In the genomic region with DNA sequence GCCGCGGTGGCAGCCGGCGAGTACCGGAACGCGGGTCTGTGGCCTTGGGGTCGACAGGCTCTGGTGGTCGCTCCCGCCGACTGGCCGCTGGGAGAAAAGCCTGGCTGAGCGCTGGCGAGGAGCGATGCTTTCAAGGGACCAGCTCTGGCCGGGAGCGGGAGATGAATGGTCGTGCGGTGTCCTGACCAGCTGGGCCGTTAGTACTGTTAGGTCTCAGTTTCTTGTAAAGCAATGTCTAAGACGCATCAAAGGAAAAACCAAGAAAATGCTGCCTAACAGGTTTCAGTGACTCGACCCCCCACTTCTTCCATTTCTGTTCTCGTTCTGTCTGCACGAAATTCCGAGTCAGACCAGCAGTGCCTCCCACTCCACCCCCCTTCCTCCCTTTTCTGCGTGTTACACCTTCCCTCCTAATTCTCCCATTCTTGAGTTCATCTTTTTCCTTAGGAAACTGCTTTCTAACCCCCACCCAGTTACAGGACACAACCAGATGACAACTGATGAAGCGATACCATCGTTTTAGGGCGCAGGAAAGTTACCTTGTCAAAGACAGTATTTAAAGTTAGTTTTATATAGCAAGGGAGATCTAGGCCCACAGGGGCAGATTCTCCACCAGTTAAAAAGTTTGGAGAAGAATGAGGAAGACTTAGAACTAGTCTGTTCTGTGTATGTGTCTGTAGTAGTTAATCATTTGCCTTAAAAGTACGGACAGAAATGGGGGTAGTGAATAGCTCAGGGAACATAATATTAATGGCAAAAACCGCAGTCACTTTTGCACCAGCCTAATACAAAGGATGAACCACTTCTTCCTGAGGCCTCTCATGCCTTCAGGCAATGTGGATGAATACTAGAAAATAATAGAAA, we compare ENCODE assay signal across 8 cellular contexts. TPM values are rescaled to one million over a fixed set of nuclear protein-coding genes. Genes with fewer than 3 reads are reported as not detected.
DNase-seq lines count a peak whose midpoint lies in the region; ATAC-seq, FAIRE-seq and TF ChIP-seq lines count a peak whose summit lies in the region.

No MANE protein-coding gene starts in this region.

- H3K9me3 Mint-ChIP-seq in activated CD8-positive, alpha-beta T cell treated with anti-CD3 and anti-CD28 coated beads, Interleukin-2, amount 10 ng/mL, durations not matched to agents 7 days and 5 days (ENCODE audit: insufficient read depth), result no peaks in the 10 kb centered on the region

- H3K9me3 ChIP-seq in pancreas, result no peaks in the 10 kb centered on the region

- peak; percentile 21 for DNase-seq in activated CD8-positive, alpha-beta T cell treated with anti-CD3 and anti-CD28 coated beads, Interleukin-2, amount 10 ng/mL, durations not matched to agents 7 days and 5 days
- DNase-seq in Right ventricle myocardium superior (no peak), pancreas (peak in 1 of 6 donors; percentile 9), SW 1271 (lab: John Stamatoyannopoulos, UW) (no peak), pons (ENCODE audit: low spot score) (no peak)

- TF ChIP-seq CTCF in 22Rv1 (IDR thresholded peaks at IDR 0.05) (no peak), pancreas (IDR thresholded peaks at IDR 0.05) (no peak)

- intact Hi-C loops in Right ventricle myocardium superior (cut with DNase I) (no loop called here), pancreas (cut with DNase I) (no loop called here)

- POLR2A ChIA-PET in activated CD8-positive, alpha-beta T cell treated with anti-CD3 and anti-CD28 coated beads, Interleukin-2, amount 10 ng/mL, durations not matched to agents 7 days and 5 days (lab: Charles Lee), result interaction anchor here (0.5 to 1.4 kb wide), 9 partner anchors 9 to 214 kb away, joined by 3 to 4 read pairs (median 3); no protein-coding TSS in a partner anchor

- H3K4me3 Mint-ChIP-seq in activated CD8-positive, alpha-beta T cell treated with anti-CD3 and anti-CD28 coated beads, Interleukin-2, amount 10 ng/mL, durations not matched to agents 7 days and 5 days, result peak overlapping the region; percentile 87

- peak overlapping the region; percentile 96 for H3K27ac Mint-ChIP-seq in activated CD8-positive, alpha-beta T cell treated with anti-CD3 and anti-CD28 coated beads, Interleukin-2, amount 10 ng/mL, durations not matched to agents 7 days and 5 days

- ATAC-seq in GM18867 (IDR thresholded peaks at IDR 0.05; ENCODE audit: unreplicated experiment) (peak; percentile 15), HG03354 (IDR thresholded peaks at IDR 0.05; ENCODE audit: poor library complexity, severe bottlenecking, unreplicated experiment) (peak; percentile 16), Right ventricle myocardium superior (ENCODE audit: poor library complexity) (peak; percentile 22), pancreas (peak; percentile 17 to 44 (median 32))
- ATAC-seq in activated CD8-positive, alpha-beta T cell treated with anti-CD3 and anti-CD28 coated beads, Interleukin-2, amount 10 ng/mL, durations not matched to agents 7 days and 5 days, result no peak

- no peaks in the 10 kb centered on the region for H3K36me3 ChIP-seq in pancreas

- CTCF ChIA-PET in activated CD8-positive, alpha-beta T cell treated with anti-CD3 and anti-CD28 coated beads, Interleukin-2, amount 10 ng/mL, durations not matched to agents 7 days and 5 days (lab: Charles Lee), result interaction anchor here (0.8 to 2.8 kb wide), 19 partner anchors 9 to 655 kb away, joined by 3 to 22 read pairs (median 5); partner anchors contain the start of genes ACAT1, C11orf65 and DDX10

- no peaks in the 10 kb centered on the region for H3K27me3 Mint-ChIP-seq in activated CD8-positive, alpha-beta T cell treated with anti-CD3 and anti-CD28 coated beads, Interleukin-2, amount 10 ng/mL, durations not matched to agents 7 days and 5 days (ENCODE audit: low read depth)

- peaks cover 14% of the 10 kb centered on the region for H3K36me3 Mint-ChIP-seq in activated CD8-positive, alpha-beta T cell treated with anti-CD3 and anti-CD28 coated beads, Interleukin-2, amount 10 ng/mL, durations not matched to agents 7 days and 5 days (ENCODE audit: low read depth)

- H3K4me3 ChIP-seq in pancreas, result peak overlapping the region; percentile 79 to 97 (median 86)

- no peak for FAIRE-seq in pancreas (lab: Jason Lieb, UNC)

- no peaks in the 10 kb centered on the region for H3K27me3 ChIP-seq in pancreas

- peaks cover 14% of the 10 kb centered on the region for H3K4me1 Mint-ChIP-seq in activated CD8-positive, alpha-beta T cell treated with anti-CD3 and anti-CD28 coated beads, Interleukin-2, amount 10 ng/mL, durations not matched to agents 7 days and 5 days (ENCODE audit: low read depth)

- peaks cover 0 to 34% (median 0%) of the 10 kb centered on the region in 3 donors for H3K4me1 ChIP-seq in pancreas

- WGBS in pancreas, 2 donors, result 1% methylated on average over 31 of the region's 31 CpGs

- H3K27ac ChIP-seq in 22Rv1, result peak overlapping the region; percentile 89
- peak overlapping the region; percentile 95 to 98 (median 98) for H3K27ac ChIP-seq in pancreas

RNA-seq across cellular contexts. Expression of gene CUL5, which starts 1.0 kb away (rescaled TPM):
- total RNA-seq in activated CD8-positive, alpha-beta T cell treated with anti-CD3 and anti-CD28 coated beads, Interleukin-2, amount 10 ng/mL, durations not matched to agents 7 days and 5 days, result 10 to 100 TPM; 29.7 to 31.3 TPM
- total RNA-seq in Right ventricle myocardium superior (37.6 TPM), pancreas (10 to 100 TPM; 12.4 to 19.9 (median 15.2) TPM)
- polyA plus RNA-seq in pancreas, result 1 to 10 TPM; 3.1 to 6.1 TPM
